In genomic region chr2:38380397-38381130, GRCh38 we compare ENCODE assay signal across 14 cellular contexts. TPM values are rescaled to one million over a fixed set of nuclear protein-coding genes. Genes with fewer than 3 reads are reported as not detected.
A peak's percentile ranks its signal among the peaks of the same experiment; 100 is the strongest.
DNase-seq lines count a peak whose midpoint lies in the region; TF ChIP-seq lines count a peak whose summit lies in the region.
"Had no signal": no experiment of that assay in that cellular context is flagged by ENCODE, and none has a peak within 500 bp of the region (broad histone marks: within the 10 kb centered on the region; RNA-seq: fewer than 3 reads in every experiment).

No MANE protein-coding gene starts in this region.

- H3K4me3 ChIP-seq in HEK293 (ENCODE audit: low read depth, low read length) (no peak overlapping the region), coronary artery (no peak overlapping the region)
- H3K4me3 ChIP-seq: MG63 had no signal

- H3K9me3 ChIP-seq in HEK293 (ENCODE audit: control insufficient read depth, insufficient read depth, low read depth, low read length), result no peaks in the 10 kb centered on the region
- H3K9me3 ChIP-seq: MG63 had no signal

- H3K36me3 Mint-ChIP-seq in CD14-positive monocyte, result no peaks in the 10 kb centered on the region

- POLR2A ChIA-PET in HEK293 (lab: Yijun Ruan, JAX), result interaction anchor here (0.6 kb wide), 2 partner anchors 13 to 303 kb away, joined by 4 read pairs; no protein-coding TSS in a partner anchor

- H3K27ac ChIP-seq in HEK293 (ENCODE audit: extremely low read depth, low read depth, low read length), result no peak overlapping the region
- no peak overlapping the region for H3K27ac ChIP-seq in coronary artery

- peak overlapping the region; percentile 66 to 90 for H3K4me3 Mint-ChIP-seq in CD14-positive monocyte

- H3K4me1 Mint-ChIP-seq in CD14-positive monocyte, result peaks cover 33% of the 10 kb centered on the region

- H3K4me1 ChIP-seq in HEK293 (ENCODE audit: control insufficient read depth, insufficient read depth, low read length), result peaks cover 14% of the 10 kb centered on the region

- intact Hi-C loops in CD14-positive monocyte (cut with micrococcal nuclease), result no loop called here

- H3K27me3 Mint-ChIP-seq in CD14-positive monocyte (ENCODE audit: low read depth in 3 of 3), result peaks cover 0 to 1% (median 0%) of the 10 kb centered on the region in 3 donors

- no peaks in the 10 kb centered on the region for H3K36me3 ChIP-seq in HEK293 (ENCODE audit: control insufficient read depth in 2 of 2, insufficient read depth in 1 of 2, low read length in 2 of 2)
- H3K36me3 ChIP-seq: MG63 had no signal

- peaks cover 0 to 3% (median 0%) of the 10 kb centered on the region in 7 donors for H3K9me3 Mint-ChIP-seq in CD14-positive monocyte
- H3K9me3 Mint-ChIP-seq: activated naive CD4-positive, alpha-beta T cell treated with anti-CD3 and anti-CD28 coated beads, Interleukin-2, amount 50 U/mL, for 72 hours had no signal

- DNase-seq in CD14-positive monocyte (ENCODE audit: low spot score) (peak; percentile 55), SKM-1 treated with dmso at 0.1 percent for 144 hours (lab: John Stamatoyannopoulos, UW; ENCODE audit: unreplicated experiment) (peak; percentile 93), epidermal melanocyte (ENCODE audit: insufficient read length, low spot score) (peak; percentile 13), coronary artery (ENCODE audit: low spot score) (no peak), glomerular visceral epithelial cell (ENCODE audit: extremely low spot score) (no peak), DMS53 (lab: John Stamatoyannopoulos, UW) (no peak)
- DNase-seq in NK-92 treated with Interleukin-12 subunit alpha and Interleukin-12 subunit beta, amount 100 ng/mL, for 24 hours (lab: John Stamatoyannopoulos, UW), result no peak
- DNase-seq: activated CD4-positive, alpha-beta T cell treated with anti-CD3 and anti-CD28 coated beads for 4 hours; cortex of kidney; MG63; NCI-H345; Right ventricle myocardium superior had no signal

- CTCF ChIA-PET in HEK293 (lab: Yijun Ruan, JAX), result interaction anchor here (0.6 to 0.7 kb wide), 2 partner anchors 127 to 316 kb away, joined by 3 to 5 read pairs; no protein-coding TSS in a partner anchor

- peak overlapping the region; percentile 90 to 98 (median 97) for H3K27ac Mint-ChIP-seq in CD14-positive monocyte
- H3K27ac Mint-ChIP-seq: activated naive CD4-positive, alpha-beta T cell treated with anti-CD3 and anti-CD28 coated beads, Interleukin-2, amount 50 U/mL, for 72 hours had no signal

- no peak for TF ChIP-seq CTCF in CD14-positive monocyte (IDR thresholded peaks at IDR 0.05)
- no peak for TF ChIP-seq CTCF in HEK293 (tag by site-specific recombination; IDR thresholded peaks at IDR 0.05)
- no peak for TF ChIP-seq CTCF in coronary artery (IDR thresholded peaks at IDR 0.05)

TF ChIP-seq in HEK293, 187 proteins besides CTCF, POLR2A, EP300 and RAD21:
- TF ChIP-seq GLI4 (tag by site-specific recombination; IDR thresholded peaks at IDR 0.05), result no peak
- peak; percentile 75 for TF ChIP-seq SCRT2 (tag by site-specific recombination; IDR thresholded peaks at IDR 0.05)
- TF ChIP-seq ZFP3 (tag by site-specific recombination; IDR thresholded peaks at IDR 0.05; ENCODE audit: low read depth), result no peak
- TF ChIP-seq, protein P1, sequence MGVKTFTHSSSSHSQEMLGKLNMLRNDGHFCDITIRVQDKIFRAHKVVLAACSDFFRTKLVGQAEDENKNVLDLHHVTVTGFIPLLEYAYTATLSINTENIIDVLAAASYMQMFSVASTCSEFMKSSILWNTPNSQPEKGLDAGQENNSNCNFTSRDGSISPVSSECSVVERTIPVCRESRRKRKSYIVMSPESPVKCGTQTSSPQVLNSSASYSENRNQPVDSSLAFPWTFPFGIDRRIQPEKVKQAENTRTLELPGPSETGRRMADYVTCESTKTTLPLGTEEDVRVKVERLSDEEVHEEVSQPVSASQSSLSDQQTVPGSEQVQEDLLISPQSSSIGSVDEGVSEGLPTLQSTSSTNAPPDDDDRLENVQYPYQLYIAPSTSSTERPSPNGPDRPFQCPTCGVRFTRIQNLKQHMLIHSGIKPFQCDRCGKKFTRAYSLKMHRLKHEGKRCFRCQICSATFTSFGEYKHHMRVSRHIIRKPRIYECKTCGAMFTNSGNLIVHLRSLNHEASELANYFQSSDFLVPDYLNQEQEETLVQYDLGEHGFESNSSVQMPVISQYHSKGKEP (tag by site-specific recombination; IDR thresholded peaks at IDR 0.05), result 0 out of 2 replicates have a peak, but pooled peaks have one; percentile 31

RNA-seq across cellular contexts. Expression of gene ATL2, which starts 3.5 kb away (rescaled TPM):
- polyA plus RNA-seq in CD14-positive monocyte, result 10 to 100 TPM in 1 of 2 donors, 1 to 10 TPM in 1; 7.8 to 10.8 TPM

Comparison
In these comparisons a context has a peak if more than half of its experiments do, and no peak if none do; other contexts are left out.
1. DNase-seq: peak in CD14-positive monocyte (single experiment), SKM-1 treated with dmso at 0.1 percent for 144 hours (single experiment) and epidermal melanocyte (single experiment); none in coronary artery (single experiment), NK-92 treated with Interleukin-12 subunit alpha and Interleukin-12 subunit beta, amount 100 ng/mL, for 24 hours (single experiment), glomerular visceral epithelial cell (single experiment) and DMS53 (single experiment).